In the genomic region with DNA sequence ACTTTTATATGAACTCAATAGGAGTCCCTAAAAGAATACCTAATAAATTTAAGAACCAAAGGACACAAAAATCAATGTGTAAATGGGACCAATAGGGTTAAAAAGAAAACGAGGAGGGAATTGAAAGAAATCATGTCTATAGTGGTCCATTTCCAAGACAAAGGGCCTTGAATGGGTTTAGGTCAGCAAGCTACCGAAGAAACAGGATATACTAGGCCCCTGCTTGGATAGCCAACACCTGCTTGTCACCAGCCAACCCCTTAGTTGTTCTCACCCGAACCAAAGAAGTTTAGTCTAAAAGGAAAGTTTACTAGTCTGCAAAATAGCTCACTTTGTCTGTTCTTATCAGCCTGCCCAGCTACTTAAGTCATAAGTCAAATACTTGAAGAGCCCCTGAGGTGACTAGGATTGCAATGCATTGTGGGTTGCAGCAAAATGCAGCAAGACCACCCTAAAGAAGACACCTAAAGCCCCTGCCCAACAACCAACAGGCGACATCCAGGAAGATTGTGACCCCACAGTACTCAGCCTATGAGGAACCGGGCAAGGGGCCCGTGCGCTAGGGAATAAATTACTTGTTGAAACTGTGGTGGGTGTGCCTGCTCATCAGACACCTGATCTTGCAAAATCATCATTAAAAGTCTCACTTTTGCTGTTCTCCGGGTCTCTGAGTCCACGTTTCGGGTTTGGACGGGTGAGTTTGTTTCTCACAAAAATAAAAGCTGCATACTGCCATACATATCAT, we compare ENCODE assay signal across 21 cellular contexts.
"Had no signal": no experiment of that assay in that cellular context is flagged by ENCODE, and none has a peak within 500 bp of the region (broad histone marks: within the 10 kb centered on the region; RNA-seq: fewer than 3 reads in every experiment).

No MANE protein-coding gene starts in this region.

- H3K9me3 ChIP-seq: gastrocnemius medialis, lower lobe of right lung, tibial artery had no signal

- H3K36me3 ChIP-seq: gastrocnemius medialis, lower lobe of right lung, tibial artery had no signal

- H3K4me1 ChIP-seq: gastrocnemius medialis, lower lobe of right lung, tibial artery had no signal

- ATAC-seq: activated CD8-positive, alpha-beta T cell treated with anti-CD3 and anti-CD28 coated beads, Interleukin-2, amount 10 ng/mL, durations not matched to agents 7 days and 5 days; activated naive CD8-positive, alpha-beta T cell treated with anti-CD3 and anti-CD28 coated beads, Interleukin-2, amount 50 U/mL, for 24 hours; gastrocnemius medialis; left cardiac atrium; lower lobe of right lung; natural killer cell treated with Interleukin-12 subunit alpha and Interleukin-12 subunit beta and Interleukin-15 and Interleukin-18, amount 100 ng/mL, for 72 hours had no signal

- H3K4me3 ChIP-seq: gastrocnemius medialis, lower lobe of right lung, tibial artery had no signal

- FAIRE-seq: colon, endometrium, TTC549, urothelium cell line had no signal

- DNase-seq: activated B cell treated with CpG ODN at 0.5 μM for 24 hours; activated CD4-positive, alpha-beta T cell treated with anti-CD3 and anti-CD28 coated beads for 4 hours; activated CD8-positive, alpha-beta T cell treated with anti-CD3 and anti-CD28 coated beads, Interleukin-2, amount 10 ng/mL, durations not matched to agents 7 days and 5 days; activated naive CD4-positive, alpha-beta T cell treated with anti-CD3 and anti-CD28 coated beads, Interleukin-2, amount 10 ng/mL, durations not matched to agents 7 days and 5 days; activated naive CD8-positive, alpha-beta T cell treated with anti-CD3 and anti-CD28 coated beads, Interleukin-2, amount 50 U/mL, for 24 hours; activated T-cell treated with anti-CD3 and anti-CD28 coated beads, Interleukin-2, amount 50 U/mL, for 24 hours; anterior cingulate cortex; central memory CD4-positive, alpha-beta T cell; gastrocnemius medialis; immature natural killer cell; left cardiac atrium; lower lobe of right lung; stimulated activated CD4-positive, alpha-beta T cell treated with anti-CD3 and anti-CD28 coated beads, Interleukin-2, amount 100 ng/mL, for 24 hours; stimulated activated naive CD4-positive, alpha-beta T cell treated with Interleukin-2 at 50 U/mL for 16 hours; substantia nigra; tibial artery had no signal

- H3K27ac ChIP-seq: gastrocnemius medialis, lower lobe of right lung, tibial artery had no signal
